Comparison of ENCODE assay signal across 11 cellular contexts in the genomic region with DNA sequence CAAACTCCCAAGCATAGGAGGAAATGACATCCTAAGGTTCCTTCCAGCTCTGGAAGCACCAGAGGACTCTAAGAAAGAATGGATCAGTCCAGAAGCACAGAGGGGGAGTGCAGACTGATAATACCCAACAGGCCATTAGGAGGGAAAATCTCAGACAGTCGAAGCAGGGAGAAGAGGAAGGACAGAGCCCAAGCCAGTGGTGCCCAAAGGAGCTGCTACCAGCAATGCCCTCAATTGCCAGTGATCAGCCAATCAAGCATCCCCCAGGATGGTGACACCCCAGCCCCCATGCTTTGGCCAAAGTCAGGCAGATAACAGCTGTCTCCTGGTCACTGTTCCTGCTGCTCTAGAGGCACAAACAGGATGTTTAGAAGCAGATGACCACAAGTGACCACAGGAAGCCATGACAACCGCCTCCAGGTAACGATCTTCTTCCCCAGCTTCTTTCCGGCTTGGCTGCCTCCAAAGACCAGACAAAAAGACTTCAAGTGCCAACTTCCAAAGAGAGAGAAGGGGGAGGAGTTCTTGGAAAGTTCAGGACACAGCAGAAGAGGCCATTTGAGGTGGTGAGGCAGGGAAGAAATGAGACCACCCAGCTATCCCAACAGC. TPM values are rescaled to one million over a fixed set of nuclear protein-coding genes. Genes with fewer than 3 reads are reported as not detected.
DNase-seq lines count a peak whose midpoint lies in the region; ATAC-seq, FAIRE-seq and TF ChIP-seq lines count a peak whose summit lies in the region.
"Had no signal": no experiment of that assay in that cellular context is flagged by ENCODE, and none has a peak within 500 bp of the region (broad histone marks: within the 10 kb centered on the region; RNA-seq: fewer than 3 reads in every experiment).

No MANE protein-coding gene starts in this region.

- peak overlapping the region in 1 of 2 experiments; percentile 77; a peak in 1 of 4 replicates for H3K9ac ChIP-seq in K562 (ENCODE audit: insufficient read depth in 1 of 2, low read depth in 2 of 2, low read length in 2 of 2)

- H3K4me1 ChIP-seq in K562 (replicated peaks in 1 of 2; ENCODE audit: control insufficient read depth in 2 of 2, insufficient read depth in 2 of 2, low read length in 2 of 2) (peaks cover 34 to 43% of the 10 kb centered on the region in 2 experiments), lung (ENCODE audit: control insufficient read depth in 2 of 2, insufficient read depth in 2 of 2, low read length in 2 of 2) (peaks cover 22 to 25% of the 10 kb centered on the region in 2 donors), tibial nerve (peaks cover 0 to 99% (median 72%) of the 10 kb centered on the region in 4 donors)

- peaks cover 74% of the 10 kb centered on the region for H3K4me1 Mint-ChIP-seq in activated T-cell treated with anti-CD3 and anti-CD28 coated beads, Interleukin-2, amount 50 U/mL, for 72 hours (ENCODE audit: low read depth)

- H3K36me3 Mint-ChIP-seq in activated T-cell treated with anti-CD3 and anti-CD28 coated beads, Interleukin-2, amount 50 U/mL, for 72 hours (ENCODE audit: insufficient read depth in 2 of 2) = peaks cover 0 to 1% of the 10 kb centered on the region in 2 donors

- TF ChIP-seq EP300 in K562 (IDR thresholded peaks at IDR 0.05; ENCODE audit: low read length) (peak; percentile 67), tibial nerve (IDR thresholded peaks at IDR 0.05) (no peak)

- H3K27me3 ChIP-seq in K562 (ENCODE audit: control insufficient read depth in 2 of 2, insufficient read depth in 2 of 2, low read length in 2 of 2) = no peaks in the 10 kb centered on the region
- H3K27me3 ChIP-seq in lung (ENCODE audit: control insufficient read depth, insufficient read depth) = no peaks in the 10 kb centered on the region
- H3K27me3 ChIP-seq in tibial nerve = no peaks in the 10 kb centered on the region
- H3K27me3 ChIP-seq: BE2C had no signal

- no peak for ATAC-seq in activated T-cell treated with anti-CD3 and anti-CD28 coated beads, Interleukin-2, amount 50 U/mL, for 72 hours (replicated peaks in 1 of 2)
- ATAC-seq in K562 (peak; percentile 68), lung (ENCODE audit: insufficient read depth, low FRiP score) (no peak), HG02678 (IDR thresholded peaks at IDR 0.05; ENCODE audit: unreplicated experiment) (no peak)

- no peak for TF ChIP-seq RAD21 in K562 (CRISPR knock-in tag; conservative IDR thresholded peaks at IDR 0.05 in 1 of 2, IDR thresholded peaks at IDR 0.05 in 1 of 2)

- FAIRE-seq in K562 (lab: Jason Lieb, UNC) = peak; percentile 71
- FAIRE-seq: frontal cortex had no signal

- POLR2A ChIA-PET in K562 (lab: Yijun Ruan, JAX) = interaction anchor here (1.2 to 6.8 kb wide), 7 partner anchors 10 to 49 kb away, joined by 4 to 56 read pairs (median 32); partner anchors contain the start of genes PXN, RNU4-1, RNU4-2 and RPLP0

- peak overlapping the region; percentile 37 to 58 for H3K4me3 Mint-ChIP-seq in activated T-cell treated with anti-CD3 and anti-CD28 coated beads, Interleukin-2, amount 50 U/mL, for 72 hours

- H3K4me2 ChIP-seq in K562 (ENCODE audit: insufficient read depth, low read length) = peak overlapping the region; percentile 43; the same call in 1 of the 2 replicates

- WGBS in K562 (ENCODE audit: insufficient coverage, low coverage, missing lambda C conversion rate) = 12% methylated on average over 4 of the region's 4 CpGs
- 16 to 44% methylated on average over 4 of the region's 4 CpGs for WGBS in lung, 2 donors
- WGBS in tibial nerve, 2 donors = 40 to 52% methylated on average over 4 of the region's 4 CpGs

- no peaks in the 10 kb centered on the region for H3K27me3 Mint-ChIP-seq in activated T-cell treated with anti-CD3 and anti-CD28 coated beads, Interleukin-2, amount 50 U/mL, for 72 hours (ENCODE audit: low read depth)

- CTCF ChIA-PET in K562 (lab: Yijun Ruan, JAX; ENCODE audit: low intra/inter-chr PET ratio) = no interaction called here

- in situ Hi-C loops in K562 (cut with MboI) = no loop called here

- TF ChIP-seq CTCF in K562 (IDR thresholded peaks at IDR 0.05 in 2 of 3, conservative IDR thresholded peaks at IDR 0.05 in 1 of 3; ENCODE audit: insufficient read depth in 2 of 3, low read depth in 1 of 3, low read length in 3 of 3) (no peak), lung (IDR thresholded peaks at IDR 0.05; ENCODE audit: control extremely low read depth, extremely low read depth) (no peak), tibial nerve (IDR thresholded peaks at IDR 0.05) (no peak)

- H2AFZ ChIP-seq in K562 (ENCODE audit: low read depth, low read length) = no peak overlapping the region

- H3K36me3 ChIP-seq in K562 (ENCODE audit: control insufficient read depth, insufficient read depth, low read length) (0 out of 3 replicates have a peak, but pooled peaks cover 4% of the 10 kb centered on the region), lung (ENCODE audit: control insufficient read depth in 2 of 2, insufficient read depth in 2 of 2, low read length in 2 of 2) (peaks cover 0 to 2% of the 10 kb centered on the region in 2 donors), tibial nerve (no peaks in the 10 kb centered on the region)
- H3K36me3 ChIP-seq: BE2C had no signal

- H3K9me3 ChIP-seq in K562 (replicated peaks; ENCODE audit: control insufficient read depth, insufficient read depth, low read depth, low read length) = no peaks in the 10 kb centered on the region
- H3K9me3 ChIP-seq in lung (ENCODE audit: control insufficient read depth in 2 of 2, insufficient read depth in 1 of 2, low read length in 1 of 2) = no peaks in the 10 kb centered on the region
- H3K9me3 ChIP-seq in tibial nerve = no peaks in the 10 kb centered on the region
- H3K9me3 ChIP-seq: BE2C had no signal

- peaks cover 19% of the 10 kb centered on the region for H4K20me1 ChIP-seq in K562 (replicated peaks; ENCODE audit: control insufficient read depth, insufficient read depth, low read length)

- H3K9me3 Mint-ChIP-seq in activated T-cell treated with anti-CD3 and anti-CD28 coated beads, Interleukin-2, amount 50 U/mL, for 72 hours = no peaks in the 10 kb centered on the region

- peak overlapping the region; percentile 38 for H3K27ac Mint-ChIP-seq in activated T-cell treated with anti-CD3 and anti-CD28 coated beads, Interleukin-2, amount 50 U/mL, for 72 hours

- H3K9me1 ChIP-seq in K562 (ENCODE audit: control insufficient read depth, insufficient read depth, low read length) = peaks cover 3% of the 10 kb centered on the region

- H3K27ac ChIP-seq in K562 (ENCODE audit: extremely low read depth, low read depth, low read length) = no peak overlapping the region
- H3K27ac ChIP-seq in lung (ENCODE audit: low read depth in 1 of 2, low read length in 1 of 2) = peak overlapping the region; percentile 57 to 92
- H3K27ac ChIP-seq in tibial nerve = peak overlapping the region; percentile 75 to 98 (median 85)

- H3K79me2 ChIP-seq in K562 (ENCODE audit: control insufficient read depth, insufficient read depth, low read length) = peaks cover 36% of the 10 kb centered on the region

- DNase-seq in activated T-cell treated with anti-CD3 and anti-CD28 coated beads, Interleukin-2, amount 50 U/mL, for 72 hours = no peak
- no peak for DNase-seq in activated T-cell treated with anti-CD3 and anti-CD28 coated beads, Interleukin-2, amount 50 U/mL, for 48 hours
- peak in 2 of 4 experiments; percentile 60 to 62 for DNase-seq in K562 (ENCODE audit: extremely low read depth in 1 of 4, low spot score in 3 of 4)
- no peak for DNase-seq in lung (ENCODE audit: low spot score)
- DNase-seq in tibial nerve (ENCODE audit: low spot score in 2 of 2) = no peak
- DNase-seq in SHP77 (lab: John Stamatoyannopoulos, UW) = no peak
- DNase-seq in posterior cingulate gyrus = no peak
- DNase-seq: BE2C, Kasumi-1 had no signal

- TF ChIP-seq POLR2A in K562 (conservative IDR thresholded peaks at IDR 0.05) = no peak
- no peak for TF ChIP-seq POLR2A in tibial nerve (IDR thresholded peaks at IDR 0.05)

- BruUV-seq in K562 (replicated peaks; lab: Mats Ljungman, UMichigan) = no TSS peak

- H3K4me3 ChIP-seq in K562 (no peak overlapping the region), lung (no peak overlapping the region), tibial nerve (peak overlapping the region in 1 of 4 donors; percentile 34)

- intact Hi-C loops in K562 (cut with micrococcal nuclease) = no loop called here
- intact Hi-C loops in posterior cingulate gyrus (cut with DNase I) = no loop called here

RNA-seq across cellular contexts. Expression of gene PXN, which starts 16.2 kb away (rescaled TPM):
- total RNA-seq in activated T-cell treated with anti-CD3 and anti-CD28 coated beads, Interleukin-2, amount 50 U/mL, for 72 hours = 10 to 100 TPM; 80.5 to 89.6 TPM
- total RNA-seq in K562 (2011; cell fraction: chromatin; rRNA removed; ENCODE audit: low replicate concordance) = 70.6 and 142 TPM in 2 replicates
- total RNA-seq in K562 (2011; cell fraction: nucleolus; rRNA removed) = 45.5 and 48.2 TPM in 2 replicates
- total RNA-seq in K562 (2011; cell fraction: nucleoplasm; rRNA removed) = 51.8 and 52.7 TPM in 2 replicates
- total RNA-seq in K562 (2014; rRNA removed) = 18.6 and 22.7 TPM in 2 replicates
- total RNA-seq in K562 (2014; rRNA removed; fragmentation: Illumina TruSeq; extraction: Trizol) = 13.1 and 16.4 TPM in 2 replicates
- total RNA-seq in K562 (2015; rRNA removed; fragmentation: Illumina TruSeq; extraction: Trizol) = 13.5 and 14.2 TPM in 2 replicates
- 66.6 and 74.1 TPM in 2 replicates for total RNA-seq in K562 (2021)
- 28.6 and 44.1 TPM in 2 replicates for polyA plus RNA-seq in K562 (2011; rRNA removed)
- polyA plus RNA-seq in K562 (2011; cell fraction: cytosol; rRNA removed) = 31.5 and 36.7 TPM in 2 replicates
- 43.4 and 76.1 TPM in 2 replicates for polyA plus RNA-seq in K562 (2011; cell fraction: nucleus; rRNA removed)
- polyA plus RNA-seq in K562 (2012) = 59.0 and 70.2 TPM in 2 replicates
- 64.7 and 71.8 TPM in 2 replicates for polyA plus RNA-seq in K562 (2014; fragmentation: Illumina TruSeq; extraction: Trizol)
- polyA plus RNA-seq in K562 (2014; fragmentation: Nextera tagmentation; extraction: Ambion mirVana) = 1 to 10 TPM; 4.0 to 4.8 TPM
- polyA plus RNA-seq in K562 (2014; rRNA removed) = 40.7 and 42.2 TPM in 2 replicates
- polyA minus RNA-seq in K562 (2011; rRNA and poly(A)+ RNA removed) = 19.9 and 22.3 TPM in 2 replicates
- polyA minus RNA-seq in K562 (2011; cell fraction: cytosol; rRNA and poly(A)+ RNA removed) = 16.7 and 38.8 TPM in 2 replicates
- polyA minus RNA-seq in K562 (2011; cell fraction: nucleus; rRNA and poly(A)+ RNA removed) = 12.4 and 19.8 TPM in 2 replicates
- 100 to 1,000 TPM in 1 of 2 donors, 10 to 100 TPM in 1; 81.1 to 117 TPM for total RNA-seq in lung
- 10 to 100 TPM; 81.3 to 100.0 TPM for polyA plus RNA-seq in lung
- total RNA-seq in tibial nerve = 100 to 1,000 TPM; 217 to 428 (median 330) TPM

RNA-seq across cellular contexts. Expression of gene RNU4-2, which starts 42.3 kb away (rescaled TPM):
- total RNA-seq in activated T-cell treated with anti-CD3 and anti-CD28 coated beads, Interleukin-2, amount 50 U/mL, for 72 hours = 1,000 to 10,000 TPM; 3,117 to 4,201 TPM
- under 0.01 TPM in 2 replicates for total RNA-seq in K562 (2011; cell fraction: chromatin; rRNA removed; ENCODE audit: low replicate concordance)
- under 0.01 TPM in 2 replicates for total RNA-seq in K562 (2011; cell fraction: nucleolus; rRNA removed)
- total RNA-seq in K562 (2011; cell fraction: nucleoplasm; rRNA removed) = under 0.01 TPM in 2 replicates
- total RNA-seq in K562 (2014; rRNA removed) = under 0.01 TPM in 2 replicates
- 25,223 and 25,496 TPM in 2 replicates for total RNA-seq in K562 (2014; rRNA removed; fragmentation: Illumina TruSeq; extraction: Trizol)
- total RNA-seq in K562 (2015; rRNA removed; fragmentation: Illumina TruSeq; extraction: Trizol) = 12,048 and 12,298 TPM in 2 replicates
- 3,537 and 4,682 TPM in 2 replicates for total RNA-seq in K562 (2021)
- under 0.01 TPM in 1 of 2 replicates, not detected in the other for polyA plus RNA-seq in K562 (2011; rRNA removed)
- polyA plus RNA-seq in K562 (2011; cell fraction: cytosol; rRNA removed) = under 0.01 TPM in 2 replicates
- polyA plus RNA-seq in K562 (2011; cell fraction: nucleus; rRNA removed) = under 0.01 TPM in 2 replicates
- 413 TPM in 1 of 2 replicates, not detected in the other for polyA plus RNA-seq in K562 (2012)
- polyA plus RNA-seq in K562 (2014; fragmentation: Illumina TruSeq; extraction: Trizol) = not detected in 2 replicates
- not detected for polyA plus RNA-seq in K562 (2014; fragmentation: Nextera tagmentation; extraction: Ambion mirVana)
- polyA plus RNA-seq in K562 (2014; rRNA removed) = not detected in 2 replicates
- 22,641 and 27,760 TPM in 2 replicates for polyA minus RNA-seq in K562 (2011; rRNA and poly(A)+ RNA removed)
- polyA minus RNA-seq in K562 (2011; cell fraction: cytosol; rRNA and poly(A)+ RNA removed) = 52,716 and 68,347 TPM in 2 replicates
- polyA minus RNA-seq in K562 (2011; cell fraction: nucleus; rRNA and poly(A)+ RNA removed) = under 0.01 TPM in 2 replicates
- over 10,000 TPM in 1 of 2 donors, under 1 TPM in 1; under 0.01 to 10,045 TPM for total RNA-seq in lung
- not detected for polyA plus RNA-seq in lung
- under 1 TPM; under 0.01 TPM for total RNA-seq in tibial nerve

RNA-seq across cellular contexts. Expression of gene RNU4-1, which starts 43.7 kb away (rescaled TPM):
- 1,000 to 10,000 TPM; 1,839 to 2,627 TPM for total RNA-seq in activated T-cell treated with anti-CD3 and anti-CD28 coated beads, Interleukin-2, amount 50 U/mL, for 72 hours
- total RNA-seq in K562 (2011; cell fraction: chromatin; rRNA removed; ENCODE audit: low replicate concordance) = under 0.01 TPM in 2 replicates
- total RNA-seq in K562 (2011; cell fraction: nucleolus; rRNA removed) = under 0.01 TPM in 2 replicates
- under 0.01 TPM in 2 replicates for total RNA-seq in K562 (2011; cell fraction: nucleoplasm; rRNA removed)
- total RNA-seq in K562 (2014; rRNA removed) = under 0.01 TPM in 2 replicates
- total RNA-seq in K562 (2014; rRNA removed; fragmentation: Illumina TruSeq; extraction: Trizol) = 19,719 and 20,874 TPM in 2 replicates
- total RNA-seq in K562 (2015; rRNA removed; fragmentation: Illumina TruSeq; extraction: Trizol) = 10,612 and 10,827 TPM in 2 replicates
- total RNA-seq in K562 (2021) = 3,001 and 3,563 TPM in 2 replicates
- under 0.01 TPM in 2 replicates for polyA plus RNA-seq in K562 (2011; rRNA removed)
- polyA plus RNA-seq in K562 (2011; cell fraction: cytosol; rRNA removed) = under 0.01 TPM in 1 of 2 replicates, not detected in the other
- polyA plus RNA-seq in K562 (2011; cell fraction: nucleus; rRNA removed) = under 0.01 TPM in 2 replicates
- polyA plus RNA-seq in K562 (2012) = 195 TPM in 1 of 2 replicates, not detected in the other
- polyA plus RNA-seq in K562 (2014; fragmentation: Illumina TruSeq; extraction: Trizol) = not detected in 2 replicates
- polyA plus RNA-seq in K562 (2014; fragmentation: Nextera tagmentation; extraction: Ambion mirVana) = not detected
- not detected in 2 replicates for polyA plus RNA-seq in K562 (2014; rRNA removed)
- polyA minus RNA-seq in K562 (2011; rRNA and poly(A)+ RNA removed) = 15,789 and 16,657 TPM in 2 replicates
- polyA minus RNA-seq in K562 (2011; cell fraction: cytosol; rRNA and poly(A)+ RNA removed) = 57,407 and 78,930 TPM in 2 replicates
- polyA minus RNA-seq in K562 (2011; cell fraction: nucleus; rRNA and poly(A)+ RNA removed) = under 0.01 TPM in 2 replicates
- total RNA-seq in lung = 1,000 to 10,000 TPM in 1 of 2 donors, under 1 TPM in 1; under 0.01 to 2,200 TPM
- not detected for polyA plus RNA-seq in lung
- under 1 TPM in 3 of 4 donors, not detected in 1; under 0.01 TPM for total RNA-seq in tibial nerve

RNA-seq across cellular contexts. Expression of gene RPLP0, which starts 48.5 kb away (rescaled TPM):
- total RNA-seq in activated T-cell treated with anti-CD3 and anti-CD28 coated beads, Interleukin-2, amount 50 U/mL, for 72 hours = 1,000 to 10,000 TPM; 4,846 to 5,223 TPM
- total RNA-seq in K562 (2011; cell fraction: chromatin; rRNA removed; ENCODE audit: low replicate concordance) = 1,112 and 2,318 TPM in 2 replicates
- total RNA-seq in K562 (2011; cell fraction: nucleolus; rRNA removed) = 2,659 and 3,037 TPM in 2 replicates
- 2,953 and 5,147 TPM in 2 replicates for total RNA-seq in K562 (2011; cell fraction: nucleoplasm; rRNA removed)
- 4,900 and 6,436 TPM in 2 replicates for total RNA-seq in K562 (2014; rRNA removed)
- 3,191 and 3,833 TPM in 2 replicates for total RNA-seq in K562 (2014; rRNA removed; fragmentation: Illumina TruSeq; extraction: Trizol)
- total RNA-seq in K562 (2015; rRNA removed; fragmentation: Illumina TruSeq; extraction: Trizol) = 3,802 and 3,820 TPM in 2 replicates
- 3,845 and 4,075 TPM in 2 replicates for total RNA-seq in K562 (2021)
- 7,931 and 10,886 TPM in 2 replicates for polyA plus RNA-seq in K562 (2011; rRNA removed)
- polyA plus RNA-seq in K562 (2011; cell fraction: cytosol; rRNA removed) = 11,423 and 15,718 TPM in 2 replicates
- polyA plus RNA-seq in K562 (2011; cell fraction: nucleus; rRNA removed) = 3,653 and 4,979 TPM in 2 replicates
- 4,990 and 8,357 TPM in 2 replicates for polyA plus RNA-seq in K562 (2012)
- polyA plus RNA-seq in K562 (2014; fragmentation: Illumina TruSeq; extraction: Trizol) = 5,372 and 5,510 TPM in 2 replicates
- 1,000 to 10,000 TPM; 6,875 to 7,674 TPM for polyA plus RNA-seq in K562 (2014; fragmentation: Nextera tagmentation; extraction: Ambion mirVana)
- polyA plus RNA-seq in K562 (2014; rRNA removed) = 6,483 and 6,682 TPM in 2 replicates
- polyA minus RNA-seq in K562 (2011; rRNA and poly(A)+ RNA removed) = 5,001 and 5,431 TPM in 2 replicates
- 2,569 and 3,110 TPM in 2 replicates for polyA minus RNA-seq in K562 (2011; cell fraction: cytosol; rRNA and poly(A)+ RNA removed)
- 738 and 1,257 TPM in 2 replicates for polyA minus RNA-seq in K562 (2011; cell fraction: nucleus; rRNA and poly(A)+ RNA removed)
- total RNA-seq in lung = 1,000 to 10,000 TPM; 1,492 to 1,979 TPM
- 1,000 to 10,000 TPM; 2,934 to 3,190 TPM for polyA plus RNA-seq in lung
- 1,000 to 10,000 TPM; 1,234 to 2,921 (median 1,418) TPM for total RNA-seq in tibial nerve

RNA-seq across cellular contexts. Expression of gene SIRT4, which starts 52.8 kb away (rescaled TPM):
- 1 to 10 TPM; 4.2 to 4.9 TPM for total RNA-seq in activated T-cell treated with anti-CD3 and anti-CD28 coated beads, Interleukin-2, amount 50 U/mL, for 72 hours
- 2.8 and 3.7 TPM in 2 replicates for total RNA-seq in K562 (2011; cell fraction: chromatin; rRNA removed; ENCODE audit: low replicate concordance)
- 2.5 and 2.6 TPM in 2 replicates for total RNA-seq in K562 (2011; cell fraction: nucleolus; rRNA removed)
- total RNA-seq in K562 (2011; cell fraction: nucleoplasm; rRNA removed) = 2.8 and 3.2 TPM in 2 replicates
- total RNA-seq in K562 (2014; rRNA removed) = 0.86 and 3.1 TPM in 2 replicates
- 2.3 TPM in 2 replicates for total RNA-seq in K562 (2014; rRNA removed; fragmentation: Illumina TruSeq; extraction: Trizol)
- total RNA-seq in K562 (2015; rRNA removed; fragmentation: Illumina TruSeq; extraction: Trizol) = 1.5 and 1.6 TPM in 2 replicates
- total RNA-seq in K562 (2021) = 2.5 and 3.1 TPM in 2 replicates
- polyA plus RNA-seq in K562 (2011; rRNA removed) = 2.4 and 3.2 TPM in 2 replicates
- polyA plus RNA-seq in K562 (2011; cell fraction: cytosol; rRNA removed) = 2.5 TPM in 2 replicates
- 1.2 and 1.5 TPM in 2 replicates for polyA plus RNA-seq in K562 (2011; cell fraction: nucleus; rRNA removed)
- 2.4 and 3.6 TPM in 2 replicates for polyA plus RNA-seq in K562 (2012)
- 2.7 and 2.8 TPM in 2 replicates for polyA plus RNA-seq in K562 (2014; fragmentation: Illumina TruSeq; extraction: Trizol)
- polyA plus RNA-seq in K562 (2014; fragmentation: Nextera tagmentation; extraction: Ambion mirVana) = 1 to 10 TPM; 5.1 to 5.2 TPM
- polyA plus RNA-seq in K562 (2014; rRNA removed) = 1.8 and 3.2 TPM in 2 replicates
- polyA minus RNA-seq in K562 (2011; rRNA and poly(A)+ RNA removed) = 1.9 and 2.5 TPM in 2 replicates
- 1.4 TPM in 1 of 2 replicates, not detected in the other for polyA minus RNA-seq in K562 (2011; cell fraction: cytosol; rRNA and poly(A)+ RNA removed)
- polyA minus RNA-seq in K562 (2011; cell fraction: nucleus; rRNA and poly(A)+ RNA removed) = 0.54 and 2.2 TPM in 2 replicates
- 1 to 10 TPM; 1.2 to 5.9 TPM for total RNA-seq in lung
- 1 to 10 TPM in 1 of 2 donors, under 1 TPM in 1; 0.95 to 2.2 TPM for polyA plus RNA-seq in lung
- total RNA-seq in tibial nerve = 1 to 10 TPM in 3 of 4 donors, under 1 TPM in 1; 0.87 to 5.7 (median 1.9) TPM
